1 cellular context compared by ENCODE assay signal in the genomic region with DNA sequence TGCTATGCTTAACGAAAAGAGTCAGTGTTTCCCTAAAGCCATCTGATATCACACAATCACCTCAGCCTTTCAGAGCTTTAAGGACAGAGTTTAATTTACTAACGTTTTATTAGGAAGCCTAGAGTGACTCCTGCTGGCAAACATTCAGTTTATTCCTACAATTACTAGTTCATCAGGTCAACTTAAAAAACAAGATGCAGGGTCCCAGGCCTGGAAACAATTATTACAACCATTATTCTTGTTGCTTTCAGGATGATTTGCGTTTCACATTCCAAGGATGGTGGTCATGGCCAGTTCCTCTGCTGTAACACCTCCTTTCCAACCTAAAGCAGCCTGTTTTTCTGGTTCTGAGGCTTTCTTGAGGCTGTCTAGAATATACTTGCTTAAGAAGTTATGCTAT.
TF ChIP-seq lines count a peak whose summit lies in the region.

No MANE protein-coding gene starts in this region.

TF ChIP-seq in GM23338, 12 proteins besides CTCF, POLR2A, EP300 and RAD21 (continued from another document):
- TF ChIP-seq, protein P1, sequence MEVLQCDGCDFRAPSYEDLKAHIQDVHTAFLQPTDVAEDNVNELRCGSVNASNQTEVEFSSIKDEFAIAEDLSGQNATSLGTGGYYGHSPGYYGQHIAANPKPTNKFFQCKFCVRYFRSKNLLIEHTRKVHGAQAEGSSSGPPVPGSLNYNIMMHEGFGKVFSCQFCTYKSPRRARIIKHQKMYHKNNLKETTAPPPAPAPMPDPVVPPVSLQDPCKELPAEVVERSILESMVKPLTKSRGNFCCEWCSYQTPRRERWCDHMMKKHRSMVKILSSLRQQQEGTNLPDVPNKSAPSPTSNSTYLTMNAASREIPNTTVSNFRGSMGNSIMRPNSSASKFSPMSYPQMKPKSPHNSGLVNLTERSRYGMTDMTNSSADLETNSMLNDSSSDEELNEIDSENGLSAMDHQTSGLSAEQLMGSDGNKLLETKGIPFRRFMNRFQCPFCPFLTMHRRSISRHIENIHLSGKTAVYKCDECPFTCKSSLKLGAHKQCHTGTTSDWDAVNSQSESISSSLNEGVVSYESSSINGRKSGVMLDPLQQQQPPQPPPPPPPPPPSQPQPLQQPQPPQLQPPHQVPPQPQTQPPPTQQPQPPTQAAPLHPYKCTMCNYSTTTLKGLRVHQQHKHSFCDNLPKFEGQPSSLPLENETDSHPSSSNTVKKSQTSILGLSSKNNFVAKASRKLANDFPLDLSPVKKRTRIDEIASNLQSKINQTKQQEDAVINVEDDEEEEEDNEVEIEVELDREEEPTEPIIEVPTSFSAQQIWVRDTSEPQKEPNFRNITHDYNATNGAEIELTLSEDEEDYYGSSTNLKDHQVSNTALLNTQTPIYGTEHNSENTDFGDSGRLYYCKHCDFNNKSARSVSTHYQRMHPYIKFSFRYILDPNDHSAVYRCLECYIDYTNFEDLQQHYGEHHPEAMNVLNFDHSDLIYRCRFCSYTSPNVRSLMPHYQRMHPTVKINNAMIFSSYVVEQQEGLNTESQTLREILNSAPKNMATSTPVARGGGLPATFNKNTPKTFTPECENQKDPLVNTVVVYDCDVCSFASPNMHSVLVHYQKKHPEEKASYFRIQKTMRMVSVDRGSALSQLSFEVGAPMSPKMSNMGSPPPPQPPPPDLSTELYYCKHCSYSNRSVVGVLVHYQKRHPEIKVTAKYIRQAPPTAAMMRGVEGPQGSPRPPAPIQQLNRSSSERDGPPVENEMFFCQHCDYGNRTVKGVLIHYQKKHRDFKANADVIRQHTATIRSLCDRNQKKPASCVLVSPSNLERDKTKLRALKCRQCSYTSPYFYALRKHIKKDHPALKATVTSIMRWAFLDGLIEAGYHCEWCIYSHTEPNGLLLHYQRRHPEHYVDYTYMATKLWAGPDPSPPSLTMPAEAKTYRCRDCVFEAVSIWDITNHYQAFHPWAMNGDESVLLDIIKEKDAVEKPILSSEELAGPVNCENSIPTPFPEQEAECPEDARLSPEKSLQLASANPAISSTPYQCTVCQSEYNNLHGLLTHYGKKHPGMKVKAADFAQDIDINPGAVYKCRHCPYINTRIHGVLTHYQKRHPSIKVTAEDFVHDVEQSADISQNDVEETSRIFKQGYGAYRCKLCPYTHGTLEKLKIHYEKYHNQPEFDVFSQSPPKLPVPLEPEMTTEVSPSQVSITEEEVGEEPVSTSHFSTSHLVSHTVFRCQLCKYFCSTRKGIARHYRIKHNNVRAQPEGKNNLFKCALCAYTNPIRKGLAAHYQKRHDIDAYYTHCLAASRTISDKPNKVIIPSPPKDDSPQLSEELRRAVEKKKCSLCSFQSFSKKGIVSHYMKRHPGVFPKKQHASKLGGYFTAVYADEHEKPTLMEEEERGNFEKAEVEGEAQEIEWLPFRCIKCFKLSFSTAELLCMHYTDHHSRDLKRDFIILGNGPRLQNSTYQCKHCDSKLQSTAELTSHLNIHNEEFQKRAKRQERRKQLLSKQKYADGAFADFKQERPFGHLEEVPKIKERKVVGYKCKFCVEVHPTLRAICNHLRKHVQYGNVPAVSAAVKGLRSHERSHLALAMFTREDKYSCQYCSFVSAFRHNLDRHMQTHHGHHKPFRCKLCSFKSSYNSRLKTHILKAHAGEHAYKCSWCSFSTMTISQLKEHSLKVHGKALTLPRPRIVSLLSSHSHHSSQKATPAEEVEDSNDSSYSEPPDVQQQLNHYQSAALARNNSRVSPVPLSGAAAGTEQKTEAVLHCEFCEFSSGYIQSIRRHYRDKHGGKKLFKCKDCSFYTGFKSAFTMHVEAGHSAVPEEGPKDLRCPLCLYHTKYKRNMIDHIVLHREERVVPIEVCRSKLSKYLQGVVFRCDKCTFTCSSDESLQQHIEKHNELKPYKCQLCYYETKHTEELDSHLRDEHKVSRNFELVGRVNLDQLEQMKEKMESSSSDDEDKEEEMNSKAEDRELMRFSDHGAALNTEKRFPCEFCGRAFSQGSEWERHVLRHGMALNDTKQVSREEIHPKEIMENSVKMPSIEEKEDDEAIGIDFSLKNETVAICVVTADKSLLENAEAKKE (CRISPR knock-in tag; IDR thresholded peaks at IDR 0.05), result no peak
- no peak for TF ChIP-seq STAT1 (IDR thresholded peaks at IDR 0.05; ENCODE audit: unreplicated experiment)
- no peak for TF ChIP-seq JUNB (IDR thresholded peaks at IDR 0.05; ENCODE audit: unreplicated experiment)
- TF ChIP-seq NANOG (IDR thresholded peaks at IDR 0.05; ENCODE audit: borderline replicate concordance), result no peak
- TF ChIP-seq EZH2 (IDR thresholded peaks at IDR 0.05; ENCODE audit: low read depth, unreplicated experiment), result no peak
- no peak for TF ChIP-seq CREB1 (CRISPR knock-in tag; IDR thresholded peaks at IDR 0.05; ENCODE audit: low read depth)
- no peak for TF ChIP-seq REST (IDR thresholded peaks at IDR 0.05; ENCODE audit: unreplicated experiment)
- TF ChIP-seq ZNF331 (CRISPR knock-in tag; IDR thresholded peaks at IDR 0.05; ENCODE audit: low read depth), result no peak
- no peak for TF ChIP-seq POLR2AphosphoS5 (IDR thresholded peaks at IDR 0.05; ENCODE audit: low read depth)
- no peak for TF ChIP-seq ZNF114 (CRISPR knock-in tag; IDR thresholded peaks at IDR 0.05)
TF ChIP-seq in GM23338: peak in this region for 0.
